In the genomic region with DNA sequence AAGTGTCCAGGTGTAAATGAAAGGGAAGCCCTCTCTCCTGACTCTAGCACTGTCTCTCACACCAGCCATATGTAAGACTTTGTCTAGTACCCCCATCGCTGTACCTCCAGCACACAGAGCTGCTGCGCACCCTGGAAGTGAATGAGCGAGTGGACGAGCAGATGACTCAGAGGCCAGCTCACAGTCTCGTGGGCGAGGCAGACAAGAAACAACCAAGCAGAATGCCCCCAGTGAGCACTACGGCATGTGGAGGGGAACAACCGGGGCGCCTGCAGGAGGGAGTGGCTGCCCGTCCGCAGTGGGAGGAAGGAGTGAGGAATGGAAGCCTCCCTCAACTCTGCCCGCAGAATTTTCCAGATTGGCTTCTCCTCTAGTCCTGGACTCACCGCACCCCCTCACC, we compare ENCODE assay signal across 11 cellular contexts. TPM values are rescaled to one million over a fixed set of nuclear protein-coding genes. Genes with fewer than 3 reads are reported as not detected.
A peak's percentile ranks its signal among the peaks of the same experiment; 100 is the strongest.
DNase-seq lines count a peak whose midpoint lies in the region; ATAC-seq and TF ChIP-seq lines count a peak whose summit lies in the region.
"Had no signal": no experiment of that assay in that cellular context is flagged by ENCODE, and none has a peak within 500 bp of the region (broad histone marks: within the 10 kb centered on the region; RNA-seq: fewer than 3 reads in every experiment).

No MANE protein-coding gene starts in this region.

- H3K4me1 ChIP-seq in esophagus muscularis mucosa, result peaks cover 0 to 32% (median 24%) of the 10 kb centered on the region in 4 donors
- no peaks in the 10 kb centered on the region for H3K4me1 ChIP-seq in gastrocnemius medialis

- CTCF ChIA-PET in BJ (lab: Yijun Ruan, JAX), result interaction anchor here (1.1 to 1.5 kb wide), 2 partner anchors 24 to 137 kb away, joined by 3 to 6 read pairs; no protein-coding TSS in a partner anchor

- H3K36me3 ChIP-seq in BJ (ENCODE audit: control insufficient read depth, insufficient read depth, low read length) (no peaks in the 10 kb centered on the region), esophagus muscularis mucosa (peaks cover 0 to 4% (median 0%) of the 10 kb centered on the region in 4 donors), gastrocnemius medialis (no peaks in the 10 kb centered on the region)

- ATAC-seq in omental fat pad (ENCODE audit: low FRiP score) (peak; percentile 88), GM19452 (IDR thresholded peaks at IDR 0.05; ENCODE audit: unreplicated experiment) (no peak), HG03571 (IDR thresholded peaks at IDR 0.05; ENCODE audit: unreplicated experiment) (no peak), gastrocnemius medialis (no peak)

- TF ChIP-seq CTCF in BJ (IDR thresholded peaks at IDR 0.05; ENCODE audit: insufficient read depth, low read depth, low read length) (no peak), esophagus muscularis mucosa (IDR thresholded peaks at IDR 0.05) (no peak), omental fat pad (IDR thresholded peaks at IDR 0.05) (no peak), gastrocnemius medialis (IDR thresholded peaks at IDR 0.05 in 4 of 5, conservative IDR thresholded peaks at IDR 0.05 in 1 of 5) (no peak)

- TF ChIP-seq EP300 in esophagus muscularis mucosa (IDR thresholded peaks at IDR 0.05), result no peak

- no peak for TF ChIP-seq POLR2A in esophagus muscularis mucosa (IDR thresholded peaks at IDR 0.05; ENCODE audit: low read depth)
- no peak for TF ChIP-seq POLR2A in gastrocnemius medialis (IDR thresholded peaks at IDR 0.05)

- WGBS in esophagus muscularis mucosa, result 88% methylated on average over 13 of the region's 13 CpGs

- H3K27ac ChIP-seq in esophagus muscularis mucosa (replicated peaks in 1 of 4), result peak overlapping the region; percentile 18 to 85 (median 76)
- H3K27ac ChIP-seq in gastrocnemius medialis, result no peak overlapping the region
- H3K27ac ChIP-seq: dorsolateral prefrontal cortex had no signal

- intact Hi-C loops in esophagus muscularis mucosa (cut with DNase I) (no loop called here), gastrocnemius medialis (cut with DNase I; ENCODE audit: low total_unique reads) (no loop called here)

- H3K4me3 ChIP-seq in BJ (ENCODE audit: low read depth, low read length) (no peak overlapping the region), esophagus muscularis mucosa (no peak overlapping the region), gastrocnemius medialis (no peak overlapping the region)
- H3K4me3 ChIP-seq: dorsolateral prefrontal cortex had no signal

- in situ Hi-C loops in gastrocnemius medialis (cut with MboI; ENCODE audit: low sequenced_read_pairs in 4 of 4), result loop anchor here in 2 of 4 donors (25.0 kb wide), 2 partner anchors 491 to 666 kb away; no protein-coding TSS in a partner anchor

- H3K9me3 ChIP-seq in esophagus muscularis mucosa (no peaks in the 10 kb centered on the region), gastrocnemius medialis (no peaks in the 10 kb centered on the region)

- no peaks in the 10 kb centered on the region for H3K27me3 ChIP-seq in BJ (ENCODE audit: control insufficient read depth, insufficient read depth, low read length)
- H3K27me3 ChIP-seq in esophagus muscularis mucosa, result no peaks in the 10 kb centered on the region
- no peaks in the 10 kb centered on the region for H3K27me3 ChIP-seq in gastrocnemius medialis
- H3K27me3 ChIP-seq: dorsolateral prefrontal cortex had no signal

- DNase-seq in BJ (ENCODE audit: low read depth) (peak; percentile 37), RPMI7951 (ENCODE audit: low read depth) (peak; percentile 83), esophagus muscularis mucosa (ENCODE audit: extremely low spot score) (no peak), omental fat pad (ENCODE audit: low spot score) (peak; percentile 68), NCI-H69 (lab: John Stamatoyannopoulos, UW) (no peak), gastrocnemius medialis (no peak)
- DNase-seq: NCI-H526, substantia nigra had no signal

- POLR2A ChIA-PET in BJ (lab: Charles Lee), result no interaction called here

RNA-seq across cellular contexts. Expression of gene MCM5, which starts 46.4 kb away (rescaled TPM):
- 19.4 and 34.6 TPM in 2 replicates for polyA plus RNA-seq in BJ (2011; rRNA removed)
- polyA minus RNA-seq in BJ (2011; rRNA and poly(A)+ RNA removed), result 44.0 and 49.7 TPM in 2 replicates
- total RNA-seq in RPMI7951 (2014; rRNA removed; shearing (Covaris generic)), result 71.1 and 79.7 TPM in 2 replicates
- total RNA-seq in esophagus muscularis mucosa (10 to 100 TPM in 3 of 4 donors, 1 to 10 TPM in 1; 9.1 to 22.2 (median 16.4) TPM), omental fat pad (10 to 100 TPM; 10.5 to 22.5 (median 13.9) TPM), gastrocnemius medialis (10 to 100 TPM in 3 of 4 donors, 1 to 10 TPM in 1; 7.1 to 19.3 (median 14.9) TPM)

Comparison
In these comparisons a context has a peak if more than half of its experiments do, and no peak if none do; other contexts are left out.
1. DNase-seq: peak in BJ (single experiment), RPMI7951 (single experiment) and omental fat pad (single experiment); none in esophagus muscularis mucosa (single experiment), NCI-H69 (single experiment) and gastrocnemius medialis (0 of 2).
2. H3K27ac ChIP-seq: peak in esophagus muscularis mucosa (4 of 4); none in gastrocnemius medialis (0 of 4).